ENCODE assay signal across 18 cellular contexts in genomic region chr20:50099121-50099520, GRCh38. TPM values are rescaled to one million over a fixed set of nuclear protein-coding genes. Genes with fewer than 3 reads are reported as not detected.
DNase-seq lines count a peak whose midpoint lies in the region; ATAC-seq and TF ChIP-seq lines count a peak whose summit lies in the region.
"Had no signal": no experiment of that assay in that cellular context is flagged by ENCODE, and none has a peak within 500 bp of the region (broad histone marks: within the 10 kb centered on the region; RNA-seq: fewer than 3 reads in every experiment).

No MANE protein-coding gene starts in this region.

- no TSS peak for BruUV-seq in Caco-2 (replicated peaks; lab: Mats Ljungman, UMichigan)

- peak overlapping the region; percentile 57 to 77 (median 76) for H3K27ac Mint-ChIP-seq in CD4-positive, CD25-positive, alpha-beta regulatory T cell
- H3K27ac Mint-ChIP-seq in Caco-2 (ENCODE audit: unreplicated experiment) = peak overlapping the region; percentile 68
- peak overlapping the region in 8 of 10 donors; percentile 20 to 86 (median 68) for H3K27ac Mint-ChIP-seq in naive thymus-derived CD8-positive, alpha-beta T cell
- H3K27ac Mint-ChIP-seq: activated T-helper 2 cell treated with anti-CD3 and anti-CD28 coated beads, Interferon-gamma antibody, Interleukin-2, Interleukin-4, amounts not matched to agents 10 μg/mL and 5 μg/mL and 100 μg/mL, durations not matched to agents 14 hours and 24 hours and 36 hours had no signal

- no peaks in the 10 kb centered on the region for H3K9me3 ChIP-seq in CD4-positive, CD25-positive, alpha-beta regulatory T cell (ENCODE audit: control insufficient read depth in 2 of 2, low read length in 2 of 2)
- no peaks in the 10 kb centered on the region for H3K9me3 ChIP-seq in Caco-2
- H3K9me3 ChIP-seq: SJCRH30 had no signal

- no peak overlapping the region for H3K27ac ChIP-seq in CD4-positive, CD25-positive, alpha-beta regulatory T cell (ENCODE audit: insufficient read depth, low read length, poor library complexity, severe bottlenecking)
- H3K27ac ChIP-seq: SJCRH30 had no signal

- POLR2A ChIA-PET in Caco-2 (lab: Charles Lee) = interaction anchor here (0.6 to 2.6 kb wide), 7 partner anchors 11 to 67 kb away, joined by 3 to 11 read pairs (median 4); partner anchors contain the start of gene UBE2V1
- POLR2A ChIA-PET in naive thymus-derived CD8-positive, alpha-beta T cell (lab: Charles Lee) = interaction anchor here (1.1 to 2.8 kb wide), 2 partner anchors 13 to 54 kb away, joined by 3 to 9 read pairs; partner anchors contain the start of gene UBE2V1

- no peaks in the 10 kb centered on the region for H3K9me3 Mint-ChIP-seq in CD4-positive, CD25-positive, alpha-beta regulatory T cell
- H3K9me3 Mint-ChIP-seq in Caco-2 (ENCODE audit: unreplicated experiment) = no peaks in the 10 kb centered on the region
- no peaks in the 10 kb centered on the region for H3K9me3 Mint-ChIP-seq in naive thymus-derived CD8-positive, alpha-beta T cell
- H3K9me3 Mint-ChIP-seq: activated naive CD8-positive, alpha-beta T cell treated with anti-CD3 and anti-CD28 coated beads, Interleukin-2, amount 50 U/mL, for 24 hours; activated T-helper 2 cell treated with anti-CD3 and anti-CD28 coated beads, Interferon-gamma antibody, Interleukin-2, Interleukin-4, amounts not matched to agents 10 μg/mL and 5 μg/mL and 100 μg/mL, durations not matched to agents 14 hours and 24 hours and 36 hours; brain had no signal

- peaks cover 25 to 64% (median 44%) of the 10 kb centered on the region in 4 donors for H3K4me1 Mint-ChIP-seq in CD4-positive, CD25-positive, alpha-beta regulatory T cell
- H3K4me1 Mint-ChIP-seq in Caco-2 (ENCODE audit: low read depth, unreplicated experiment) = peaks cover 57% of the 10 kb centered on the region
- peaks cover 28 to 65% (median 54%) of the 10 kb centered on the region in 4 donors for H3K4me1 Mint-ChIP-seq in naive thymus-derived CD8-positive, alpha-beta T cell

- no peaks in the 10 kb centered on the region for H3K27me3 ChIP-seq in CD4-positive, CD25-positive, alpha-beta regulatory T cell (ENCODE audit: control insufficient read depth, insufficient read depth, low read length)
- H3K27me3 ChIP-seq in Caco-2 (replicated peaks; ENCODE audit: control insufficient read depth, insufficient read depth, low read length) = no peaks in the 10 kb centered on the region
- H3K27me3 ChIP-seq: SJCRH30 had no signal

- intact Hi-C loops in Caco-2 (cut with micrococcal nuclease; ENCODE audit: unreplicated experiment) = loop anchor here (1.0 kb wide), 1 partner anchor 11 kb away; no protein-coding TSS in a partner anchor

- no peak overlapping the region for H3K4me3 Mint-ChIP-seq in CD4-positive, CD25-positive, alpha-beta regulatory T cell
- H3K4me3 Mint-ChIP-seq in Caco-2 (ENCODE audit: unreplicated experiment) = peak overlapping the region; percentile 52
- H3K4me3 Mint-ChIP-seq in naive thymus-derived CD8-positive, alpha-beta T cell = no peak overlapping the region
- H3K4me3 Mint-ChIP-seq: activated naive CD8-positive, alpha-beta T cell treated with anti-CD3 and anti-CD28 coated beads, Interleukin-2, amount 50 U/mL, for 24 hours; brain had no signal

- CTCF ChIA-PET in Caco-2 (lab: Charles Lee) = interaction anchor here (0.6 to 2.5 kb wide), 9 partner anchors 10 to 120 kb away, joined by 3 to 10 read pairs (median 4); partner anchors contain the start of genes PEDS1 and UBE2V1

- H3K4me3 ChIP-seq in CD4-positive, CD25-positive, alpha-beta regulatory T cell (ENCODE audit: low read depth, low read length) = no peak overlapping the region
- no peak overlapping the region for H3K4me3 ChIP-seq in Caco-2 (ENCODE audit: low read depth, low read length)
- H3K4me3 ChIP-seq: SJCRH30 had no signal

- H3K27me3 Mint-ChIP-seq in CD4-positive, CD25-positive, alpha-beta regulatory T cell = no peaks in the 10 kb centered on the region
- no peaks in the 10 kb centered on the region for H3K27me3 Mint-ChIP-seq in Caco-2 (ENCODE audit: insufficient read depth, unreplicated experiment)
- H3K27me3 Mint-ChIP-seq in naive thymus-derived CD8-positive, alpha-beta T cell = no peaks in the 10 kb centered on the region
- H3K27me3 Mint-ChIP-seq: activated naive CD8-positive, alpha-beta T cell treated with anti-CD3 and anti-CD28 coated beads, Interleukin-2, amount 50 U/mL, for 24 hours; brain had no signal

- no peak for TF ChIP-seq CTCF in Caco-2 (IDR thresholded peaks at IDR 0.05; ENCODE audit: insufficient read depth in 1 of 2, low read depth in 1 of 2, low read length in 1 of 2, severe bottlenecking in 1 of 2, unreplicated experiment in 1 of 2)

- TF ChIP-seq POLR2A in erythroblast (IDR thresholded peaks at IDR 0.05; ENCODE audit: low read length) = no peak

- ATAC-seq in CD4-positive, CD25-positive, alpha-beta regulatory T cell (ENCODE audit: low read depth in 2 of 2) = no peak
- no peak for ATAC-seq in naive thymus-derived CD8-positive, alpha-beta T cell
- no peak for ATAC-seq in HG03439 (IDR thresholded peaks at IDR 0.05; ENCODE audit: unreplicated experiment)
- ATAC-seq: activated naive CD8-positive, alpha-beta T cell treated with anti-CD3 and anti-CD28 coated beads, Interleukin-2, amount 50 U/mL, for 24 hours; Panc1 had no signal

- peaks cover 47% of the 10 kb centered on the region for H3K36me3 ChIP-seq in CD4-positive, CD25-positive, alpha-beta regulatory T cell (ENCODE audit: control insufficient read depth, insufficient read depth, low read length)
- H3K36me3 ChIP-seq in Caco-2 (ENCODE audit: control insufficient read depth, insufficient read depth, low read length) = peaks cover 5% of the 10 kb centered on the region; the same call in 1 of the 2 replicates

- H3K36me3 Mint-ChIP-seq in CD4-positive, CD25-positive, alpha-beta regulatory T cell = peaks cover 20% of the 10 kb centered on the region
- H3K36me3 Mint-ChIP-seq in Caco-2 (ENCODE audit: insufficient read depth, unreplicated experiment) = peaks cover 81% of the 10 kb centered on the region
- H3K36me3 Mint-ChIP-seq in naive thymus-derived CD8-positive, alpha-beta T cell = peaks cover 0 to 67% (median 11%) of the 10 kb centered on the region in 3 donors

- DNase-seq in CD4-positive, CD25-positive, alpha-beta regulatory T cell = no peak
- DNase-seq in Caco-2 (peak in 1 of 2 experiments; percentile 20), erythroblast (lab: John Stamatoyannopoulos, UW) (peak; percentile 74 to 78), NCI-H1694 (lab: John Stamatoyannopoulos, UW) (no peak), NOMO-1 treated with dmso at 0.1 percent for 144 hours (lab: John Stamatoyannopoulos, UW; ENCODE audit: unreplicated experiment) (no peak)
- DNase-seq in naive thymus-derived CD8-positive, alpha-beta T cell = no peak
- no peak for DNase-seq in stimulated activated CD4-positive, alpha-beta T cell treated with anti-CD3 and anti-CD28 coated beads, Interleukin-12 subunit alpha, Interleukin-12 subunit beta, amount 100 ng/mL, for 4 hours
- DNase-seq: activated naive CD8-positive, alpha-beta T cell treated with anti-CD3 and anti-CD28 coated beads, Interleukin-2, amount 50 U/mL, for 24 hours; cortex of kidney; DND-41; NCI-H146; NCI-H226; SJCRH30; T-helper 2 cell had no signal

- H3K4me1 ChIP-seq in CD4-positive, CD25-positive, alpha-beta regulatory T cell (ENCODE audit: control insufficient read depth, insufficient read depth, low read length, poor library complexity, severe bottlenecking) = peaks cover 19% of the 10 kb centered on the region
- H3K4me1 ChIP-seq in Caco-2 = peaks cover 66% of the 10 kb centered on the region
- H3K4me1 ChIP-seq: SJCRH30 had no signal

RNA-seq across cellular contexts. Expression of gene UBE2V1, which starts 13.8 kb away (rescaled TPM):
- total RNA-seq in CD4-positive, CD25-positive, alpha-beta regulatory T cell = 124 TPM
- polyA plus RNA-seq in CD4-positive, CD25-positive, alpha-beta regulatory T cell = 100 to 1,000 TPM; 115 to 130 (median 127) TPM
- 485 and 509 TPM in 2 replicates for total RNA-seq in Caco-2 (2022)
- 100 to 1,000 TPM; 154 to 165 TPM for total RNA-seq in naive thymus-derived CD8-positive, alpha-beta T cell
- 100 to 1,000 TPM; 141 to 155 (median 148) TPM for polyA plus RNA-seq in naive thymus-derived CD8-positive, alpha-beta T cell

RNA-seq across cellular contexts. Expression of gene PEDS1, which starts 54.4 kb away (rescaled TPM):
- total RNA-seq in CD4-positive, CD25-positive, alpha-beta regulatory T cell = 26.4 TPM
- polyA plus RNA-seq in CD4-positive, CD25-positive, alpha-beta regulatory T cell = 10 to 100 TPM; 16.8 to 18.3 (median 17.8) TPM
- total RNA-seq in Caco-2 (2022) = 78.3 and 84.1 TPM in 2 replicates
- 10 to 100 TPM; 15.8 to 17.1 TPM for total RNA-seq in naive thymus-derived CD8-positive, alpha-beta T cell
- 10 to 100 TPM; 13.0 to 30.2 (median 14.4) TPM for polyA plus RNA-seq in naive thymus-derived CD8-positive, alpha-beta T cell

Comparison
In these comparisons a context has a peak if more than half of its experiments do, and no peak if none do; other contexts are left out.
1. DNase-seq: peak in erythroblast (2 of 2); none in CD4-positive, CD25-positive, alpha-beta regulatory T cell (0 of 3), naive thymus-derived CD8-positive, alpha-beta T cell (0 of 10), NCI-H1694 (single experiment), NOMO-1 treated with dmso at 0.1 percent for 144 hours (single experiment) and stimulated activated CD4-positive, alpha-beta T cell treated with anti-CD3 and anti-CD28 coated beads, Interleukin-12 subunit alpha, Interleukin-12 subunit beta, amount 100 ng/mL, for 4 hours (single experiment).
2. Peak in every context shown above with its lines, with median percentiles within 50 percentile points of each other: H3K27ac Mint-ChIP-seq.